1 cellular context compared by ENCODE assay signal in genomic region chr17:6461246-6461645, GRCh38.
TF ChIP-seq lines count a peak whose summit lies in the region.

No MANE protein-coding gene starts in this region.

TF ChIP-seq in WTC11, 78 proteins besides CTCF, POLR2A, EP300 and RAD21 (continued from another document):
- TF ChIP-seq, protein P1, sequence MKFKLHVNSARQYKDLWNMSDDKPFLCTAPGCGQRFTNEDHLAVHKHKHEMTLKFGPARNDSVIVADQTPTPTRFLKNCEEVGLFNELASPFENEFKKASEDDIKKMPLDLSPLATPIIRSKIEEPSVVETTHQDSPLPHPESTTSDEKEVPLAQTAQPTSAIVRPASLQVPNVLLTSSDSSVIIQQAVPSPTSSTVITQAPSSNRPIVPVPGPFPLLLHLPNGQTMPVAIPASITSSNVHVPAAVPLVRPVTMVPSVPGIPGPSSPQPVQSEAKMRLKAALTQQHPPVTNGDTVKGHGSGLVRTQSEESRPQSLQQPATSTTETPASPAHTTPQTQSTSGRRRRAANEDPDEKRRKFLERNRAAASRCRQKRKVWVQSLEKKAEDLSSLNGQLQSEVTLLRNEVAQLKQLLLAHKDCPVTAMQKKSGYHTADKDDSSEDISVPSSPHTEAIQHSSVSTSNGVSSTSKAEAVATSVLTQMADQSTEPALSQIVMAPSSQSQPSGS (CRISPR knock-in tag; IDR thresholded peaks at IDR 0.05; ENCODE audit: borderline replicate concordance, low read depth), result no peak
- no peak for TF ChIP-seq PRRX2 (CRISPR knock-in tag; IDR thresholded peaks at IDR 0.05)
- TF ChIP-seq NFATC4 (CRISPR knock-in tag; IDR thresholded peaks at IDR 0.05), result no peak
- no peak for TF ChIP-seq ZBTB21 (CRISPR knock-in tag; IDR thresholded peaks at IDR 0.05; ENCODE audit: borderline replicate concordance)
TF ChIP-seq in WTC11: peak in this region for 0.
